Comparison of ENCODE assay signal across 40 cellular contexts in genomic region chr12:13964666-13965065, GRCh38. TPM values are rescaled to one million over a fixed set of nuclear protein-coding genes. Genes with fewer than 3 reads are reported as not detected.
"Had no signal": no experiment of that assay in that cellular context is flagged by ENCODE, and none has a peak within 500 bp of the region (broad histone marks: within the 10 kb centered on the region; RNA-seq: fewer than 3 reads in every experiment).

No MANE protein-coding gene starts in this region.

- DNase-seq: activated CD4-positive, alpha-beta memory T cell treated with anti-CD3 and anti-CD28 coated beads, Interleukin-2, amount 10 ng/mL, durations not matched to agents 7 days and 5 days; activated CD4-positive, alpha-beta T cell treated with anti-CD3 and anti-CD28 coated beads for 1 hour; activated CD4-positive, alpha-beta T cell treated with anti-CD3 and anti-CD28 coated beads for 36 hours; activated CD4-positive, alpha-beta T cell treated with anti-CD3 and anti-CD28 coated beads for 48 hours; activated CD4-positive, alpha-beta T cell treated with anti-CD3 and anti-CD28 coated beads, Interleukin-2, amount 10 ng/mL, durations not matched to agents 7 days and 5 days; activated CD4-positive, alpha-beta T cell treated with anti-CD3 and anti-CD28 coated beads, Interleukin-2, amount 50 U/mL, for 48 hours; activated CD4-positive, CD25-positive, alpha-beta regulatory T cell; activated CD8-positive, alpha-beta memory T cell treated with anti-CD3 and anti-CD28 coated beads for 24 hours; activated CD8-positive, alpha-beta memory T cell treated with anti-CD3 and anti-CD28 coated beads, Interleukin-2, amount 10 ng/mL, durations not matched to agents 7 days and 5 days; activated CD8-positive, alpha-beta memory T cell treated with anti-CD3 and anti-CD28 coated beads, Interleukin-2, amount 50 U/mL, for 48 hours; activated CD8-positive, alpha-beta T cell treated with anti-CD3 and anti-CD28 coated beads, Interleukin-2, amount 10 ng/mL, durations not matched to agents 7 days and 5 days; activated effector memory CD4-positive, alpha-beta T cell treated with Interleukin-2 at 50 U/mL for 16 hours; activated gamma-delta T cell; activated naive CD4-positive, alpha-beta T cell treated with anti-CD3 and anti-CD28 coated beads, Interleukin-2, amount 10 ng/mL, durations not matched to agents 7 days and 5 days; activated naive CD4-positive, alpha-beta T cell treated with Interleukin-2 at 50 U/mL for 16 hours; activated naive CD8-positive, alpha-beta T cell treated with anti-CD3 and anti-CD28 coated beads, Interleukin-2, amount 10 ng/mL, durations not matched to agents 7 days and 5 days; activated naive CD8-positive, alpha-beta T cell treated with anti-CD3 and anti-CD28 coated beads, Interleukin-2, amount 50 U/mL, for 24 hours; activated T-cell treated with anti-CD3 and anti-CD28 coated beads, Interleukin-2, amount 50 U/mL, for 24 hours; activated T-cell treated with anti-CD3 and anti-CD28 coated beads, Interleukin-2, amount 50 U/mL, for 48 hours; amygdala; anterior cingulate cortex; caudate nucleus; cerebellar nuclear complex; T-helper 1 cell; T-helper 2 cell; T-helper 9 cell had no signal

- H3K27me3 Mint-ChIP-seq: activated CD4-positive, alpha-beta T cell treated with anti-CD3 and anti-CD28 coated beads, Interleukin-2, amount 10 ng/mL, durations not matched to agents 7 days and 5 days; activated naive CD4-positive, alpha-beta T cell treated with anti-CD3 and anti-CD28 coated beads, Interleukin-2, amount 10 ng/mL, durations not matched to agents 7 days and 5 days; activated naive CD8-positive, alpha-beta T cell treated with anti-CD3 and anti-CD28 coated beads, Interleukin-2, amount 10 ng/mL, durations not matched to agents 7 days and 5 days had no signal

- H3K27ac Mint-ChIP-seq: activated CD4-positive, alpha-beta memory T cell treated with anti-CD3 and anti-CD28 coated beads, Interleukin-2, amount 10 ng/mL, durations not matched to agents 7 days and 5 days; activated CD4-positive, alpha-beta T cell treated with anti-CD3 and anti-CD28 coated beads for 36 hours; activated CD4-positive, alpha-beta T cell treated with anti-CD3 and anti-CD28 coated beads, Interleukin-2, amount 10 ng/mL, durations not matched to agents 7 days and 5 days; activated CD8-positive, alpha-beta memory T cell treated with anti-CD3 and anti-CD28 coated beads, Interleukin-2, amount 10 ng/mL, durations not matched to agents 7 days and 5 days; activated CD8-positive, alpha-beta T cell treated with anti-CD3 and anti-CD28 coated beads, Interleukin-2, amount 10 ng/mL, durations not matched to agents 7 days and 5 days; activated naive CD4-positive, alpha-beta T cell treated with anti-CD3 and anti-CD28 coated beads, Interleukin-2, amount 10 ng/mL, durations not matched to agents 7 days and 5 days; activated naive CD4-positive, alpha-beta T cell treated with anti-CD3 and anti-CD28 coated beads, Interleukin-2, amount 50 U/mL, for 24 hours; activated naive CD8-positive, alpha-beta T cell; activated naive CD8-positive, alpha-beta T cell treated with anti-CD3 and anti-CD28 coated beads, Interleukin-2, amount 10 ng/mL, durations not matched to agents 7 days and 5 days; activated naive CD8-positive, alpha-beta T cell treated with anti-CD3 and anti-CD28 coated beads, Interleukin-2, amount 50 U/mL, for 24 hours; activated T-cell treated with anti-CD3 and anti-CD28 coated beads, Interleukin-2, amount 50 U/mL, for 24 hours; activated T-helper 2 cell treated with anti-CD3 and anti-CD28 coated beads, Interferon-gamma antibody, Interleukin-2, Interleukin-4, amounts not matched to agents 10 μg/mL and 5 μg/mL and 100 μg/mL, durations not matched to agents 14 hours and 24 hours and 36 hours; brain; T-helper 1 cell treated with Interleukin-12 subunit alpha and Interleukin-12 subunit beta and Interleukin-4 antibody, amounts not matched to agents 30 μg/mL and 1 μg/mL, for 36 hours; T-helper 2 cell treated with Interferon-gamma antibody and Interleukin-4, amounts not matched to agents 5 μg/mL and 100 μg/mL, for 36 hours had no signal

- ATAC-seq: activated CD4-positive, alpha-beta T cell treated with anti-CD3 and anti-CD28 coated beads for 36 hours; activated CD4-positive, CD25-positive, alpha-beta regulatory T cell treated with anti-CD3 and anti-CD28 coated beads, Interleukin-2, amount 50 U/mL, for 24 hours; activated CD8-positive, alpha-beta memory T cell treated with anti-CD3 and anti-CD28 coated beads, Interleukin-2, amount 10 ng/mL, durations not matched to agents 7 days and 5 days; activated CD8-positive, alpha-beta T cell treated with anti-CD3 and anti-CD28 coated beads, Interleukin-2, amount 10 ng/mL, durations not matched to agents 7 days and 5 days; activated naive CD8-positive, alpha-beta T cell treated with anti-CD3 and anti-CD28 coated beads, Interleukin-2, amount 50 U/mL, for 24 hours had no signal

- H3K4me3 ChIP-seq: ascending aorta, cardiac muscle cell had no signal

- H3K27me3 ChIP-seq: ascending aorta had no signal

- H3K4me1 ChIP-seq: ascending aorta had no signal

- H3K4me1 Mint-ChIP-seq: activated CD4-positive, alpha-beta memory T cell treated with anti-CD3 and anti-CD28 coated beads, Interleukin-2, amount 10 ng/mL, durations not matched to agents 7 days and 5 days; activated CD4-positive, alpha-beta T cell treated with anti-CD3 and anti-CD28 coated beads for 36 hours; activated CD4-positive, alpha-beta T cell treated with anti-CD3 and anti-CD28 coated beads, Interleukin-2, amount 10 ng/mL, durations not matched to agents 7 days and 5 days; activated CD8-positive, alpha-beta memory T cell treated with anti-CD3 and anti-CD28 coated beads, Interleukin-2, amount 10 ng/mL, durations not matched to agents 7 days and 5 days; activated naive CD4-positive, alpha-beta T cell treated with anti-CD3 and anti-CD28 coated beads, Interleukin-2, amount 10 ng/mL, durations not matched to agents 7 days and 5 days; activated naive CD4-positive, alpha-beta T cell treated with anti-CD3 and anti-CD28 coated beads, Interleukin-2, amount 50 U/mL, for 24 hours; activated naive CD8-positive, alpha-beta T cell treated with anti-CD3 and anti-CD28 coated beads, Interleukin-2, amount 10 ng/mL, durations not matched to agents 7 days and 5 days; activated naive CD8-positive, alpha-beta T cell treated with anti-CD3 and anti-CD28 coated beads, Interleukin-2, amount 50 U/mL, for 24 hours; central memory CD8-positive, alpha-beta T cell had no signal

- H3K4me3 Mint-ChIP-seq: activated CD4-positive, alpha-beta memory T cell treated with anti-CD3 and anti-CD28 coated beads, Interleukin-2, amount 10 ng/mL, durations not matched to agents 7 days and 5 days; activated CD4-positive, alpha-beta T cell treated with anti-CD3 and anti-CD28 coated beads for 36 hours; activated CD4-positive, alpha-beta T cell treated with anti-CD3 and anti-CD28 coated beads, Interleukin-2, amount 10 ng/mL, durations not matched to agents 7 days and 5 days; activated CD8-positive, alpha-beta memory T cell treated with anti-CD3 and anti-CD28 coated beads, Interleukin-2, amount 10 ng/mL, durations not matched to agents 7 days and 5 days; activated CD8-positive, alpha-beta T cell treated with anti-CD3 and anti-CD28 coated beads, Interleukin-2, amount 10 ng/mL, durations not matched to agents 7 days and 5 days; activated naive CD4-positive, alpha-beta T cell treated with anti-CD3 and anti-CD28 coated beads, Interleukin-2, amount 10 ng/mL, durations not matched to agents 7 days and 5 days; activated naive CD4-positive, alpha-beta T cell treated with anti-CD3 and anti-CD28 coated beads, Interleukin-2, amount 50 U/mL, for 24 hours; activated naive CD8-positive, alpha-beta T cell; activated naive CD8-positive, alpha-beta T cell treated with anti-CD3 and anti-CD28 coated beads, Interleukin-2, amount 10 ng/mL, durations not matched to agents 7 days and 5 days; activated naive CD8-positive, alpha-beta T cell treated with anti-CD3 and anti-CD28 coated beads, Interleukin-2, amount 50 U/mL, for 24 hours; activated T-cell treated with anti-CD3 and anti-CD28 coated beads, Interleukin-2, amount 50 U/mL, for 24 hours; brain; central memory CD8-positive, alpha-beta T cell; T-helper 1 cell treated with Interleukin-12 subunit alpha and Interleukin-12 subunit beta and Interleukin-4 antibody, amounts not matched to agents 30 μg/mL and 1 μg/mL, for 36 hours; T-helper 2 cell treated with Interferon-gamma antibody and Interleukin-4, amounts not matched to agents 5 μg/mL and 100 μg/mL, for 36 hours had no signal

- H3K36me3 Mint-ChIP-seq: activated CD8-positive, alpha-beta memory T cell treated with anti-CD3 and anti-CD28 coated beads, Interleukin-2, amount 10 ng/mL, durations not matched to agents 7 days and 5 days; activated naive CD4-positive, alpha-beta T cell treated with anti-CD3 and anti-CD28 coated beads, Interleukin-2, amount 10 ng/mL, durations not matched to agents 7 days and 5 days; activated naive CD4-positive, alpha-beta T cell treated with anti-CD3 and anti-CD28 coated beads, Interleukin-2, amount 50 U/mL, for 24 hours; activated naive CD8-positive, alpha-beta T cell; activated naive CD8-positive, alpha-beta T cell treated with anti-CD3 and anti-CD28 coated beads, Interleukin-2, amount 10 ng/mL, durations not matched to agents 7 days and 5 days had no signal

- FAIRE-seq: bronchial epithelial cell, TTC549 had no signal

- H3K27ac ChIP-seq: ascending aorta, cardiac muscle cell, VCaP had no signal

- H3K9me3 Mint-ChIP-seq: activated CD4-positive, alpha-beta memory T cell treated with anti-CD3 and anti-CD28 coated beads, Interleukin-2, amount 10 ng/mL, durations not matched to agents 7 days and 5 days; activated CD4-positive, alpha-beta T cell treated with anti-CD3 and anti-CD28 coated beads, Interleukin-2, amount 10 ng/mL, durations not matched to agents 7 days and 5 days; activated naive CD4-positive, alpha-beta T cell treated with anti-CD3 and anti-CD28 coated beads, Interleukin-2, amount 10 ng/mL, durations not matched to agents 7 days and 5 days; activated naive CD4-positive, alpha-beta T cell treated with anti-CD3 and anti-CD28 coated beads, Interleukin-2, amount 50 U/mL, for 24 hours; activated naive CD8-positive, alpha-beta T cell treated with anti-CD3 and anti-CD28 coated beads, Interleukin-2, amount 10 ng/mL, durations not matched to agents 7 days and 5 days; activated naive CD8-positive, alpha-beta T cell treated with anti-CD3 and anti-CD28 coated beads, Interleukin-2, amount 50 U/mL, for 24 hours; activated T-cell treated with anti-CD3 and anti-CD28 coated beads, Interleukin-2, amount 50 U/mL, for 24 hours; activated T-helper 2 cell treated with anti-CD3 and anti-CD28 coated beads, Interferon-gamma antibody, Interleukin-2, Interleukin-4, amounts not matched to agents 10 μg/mL and 5 μg/mL and 100 μg/mL, durations not matched to agents 14 hours and 24 hours and 36 hours; brain; central memory CD8-positive, alpha-beta T cell; T-helper 1 cell treated with Interleukin-12 subunit alpha and Interleukin-12 subunit beta and Interleukin-4 antibody, amounts not matched to agents 30 μg/mL and 1 μg/mL, for 36 hours; T-helper 2 cell treated with Interferon-gamma antibody and Interleukin-4, amounts not matched to agents 5 μg/mL and 100 μg/mL, for 36 hours had no signal

- H3K9me3 ChIP-seq: ascending aorta had no signal

- H3K36me3 ChIP-seq: ascending aorta, cardiac muscle cell had no signal

RNA-seq across cellular contexts. Expression of gene GRIN2B, which starts 16.7 kb away (rescaled TPM):
- total RNA-seq: activated CD4-positive, alpha-beta memory T cell treated with anti-CD3 and anti-CD28 coated beads, Interleukin-2, amount 10 ng/mL, durations not matched to agents 7 days and 5 days; activated CD4-positive, alpha-beta T cell treated with anti-CD3 and anti-CD28 coated beads for 36 hours; activated CD4-positive, alpha-beta T cell treated with anti-CD3 and anti-CD28 coated beads, Interleukin-2, amount 10 ng/mL, durations not matched to agents 7 days and 5 days; activated CD8-positive, alpha-beta memory T cell treated with anti-CD3 and anti-CD28 coated beads, Interleukin-2, amount 10 ng/mL, durations not matched to agents 7 days and 5 days; activated CD8-positive, alpha-beta T cell treated with anti-CD3 and anti-CD28 coated beads, Interleukin-2, amount 10 ng/mL, durations not matched to agents 7 days and 5 days; activated naive CD8-positive, alpha-beta T cell treated with anti-CD3 and anti-CD28 coated beads, Interleukin-2, amount 10 ng/mL, durations not matched to agents 7 days and 5 days; activated T-helper 2 cell treated with anti-CD3 and anti-CD28 coated beads, Interferon-gamma antibody, Interleukin-2, Interleukin-4, amounts not matched to agents 10 μg/mL and 5 μg/mL and 100 μg/mL, durations not matched to agents 14 hours and 24 hours and 36 hours; chondrocyte had no signal
- polyA plus RNA-seq: cardiac muscle cell had no signal
